In genomic region chr18:22933206-22933957, GRCh38 we compare ENCODE assay signal across 8 cellular contexts. TPM values are rescaled to one million over a fixed set of nuclear protein-coding genes. Genes with fewer than 3 reads are reported as not detected.
A peak's percentile ranks its signal among the peaks of the same experiment; 100 is the strongest.
DNase-seq lines count a peak whose midpoint lies in the region; ATAC-seq and TF ChIP-seq lines count a peak whose summit lies in the region.

TSS of gene RBBP8 (plus strand) at chr18:22933328. CDS start at chr18:22936852, 3,524 bp downstream.

- H3K36me3 ChIP-seq in Panc1 (ENCODE audit: control insufficient read depth, insufficient read depth, low read length) = peaks cover 6% of the 10 kb centered on the region
- no peaks in the 10 kb centered on the region for H3K36me3 ChIP-seq in esophagus (ENCODE audit: control insufficient read depth in 2 of 2, insufficient read depth in 2 of 2, low read length in 1 of 2)
- no peaks in the 10 kb centered on the region for H3K36me3 ChIP-seq in muscle layer of colon (ENCODE audit: insufficient read depth, low read length)

- H3K9me3 ChIP-seq in Panc1 (ENCODE audit: control insufficient read depth, insufficient read depth, low read depth, low read length) (no peaks in the 10 kb centered on the region), esophagus (ENCODE audit: control insufficient read depth in 2 of 2, insufficient read depth in 1 of 2, low read depth in 1 of 2, low read length in 1 of 2) (no peaks in the 10 kb centered on the region), muscle layer of colon (ENCODE audit: low read length) (no peaks in the 10 kb centered on the region)

- TF ChIP-seq CTCF in Panc1 (IDR thresholded peaks at IDR 0.05) = no peak

- in situ Hi-C loops in Panc1 (cut with HindIII; ENCODE audit: low pct_unique_long_range_greater_than_20kb, low sequenced_read_pairs) = no loop called here

- H3K27me3 ChIP-seq in Panc1 (ENCODE audit: control insufficient read depth, insufficient read depth, low read length) (no peaks in the 10 kb centered on the region), esophagus (ENCODE audit: control insufficient read depth in 1 of 2, insufficient read depth in 2 of 2, low read length in 2 of 2) (no peaks in the 10 kb centered on the region), muscle layer of colon (ENCODE audit: control insufficient read depth in 1 of 2, insufficient read depth in 2 of 2, low read length in 2 of 2) (no peaks in the 10 kb centered on the region)

- DNase-seq in DMS153 (lab: John Stamatoyannopoulos, UW) (peak; percentile 77), Panc1 (ENCODE audit: low read depth, low spot score) (peak; percentile 42)
- peak; percentile 72 for DNase-seq in activated T-cell treated with anti-CD3 and anti-CD28 coated beads, Interleukin-2, amount 50 U/mL, for 4 hours
- peak; percentile 67 for DNase-seq in stimulated activated CD8-positive, alpha-beta memory T cell treated with anti-CD3 and anti-CD28 coated beads, Interleukin-7, amount 100 ng/mL, for 24 hours (ENCODE audit: low read depth)

- H3K9ac ChIP-seq in muscle layer of colon (ENCODE audit: low read length) = peak within 1 kb of the TSS; percentile 85

- CTCF ChIA-PET in Panc1 (lab: Charles Lee) = interaction anchor here (0.5 to 1.3 kb wide), 4 partner anchors 10 to 478 kb away, joined by 3 to 7 read pairs (median 4); no protein-coding TSS in a partner anchor

- H3K27ac Mint-ChIP-seq in IgD-negative memory B cell = peak within 1 kb of the TSS; percentile 91 to 98 (median 97)

- no TSS peak for BruUV-seq in Panc1 (replicated peaks; lab: Mats Ljungman, UMichigan)

- peak within 1 kb of the TSS; percentile 95 for H3K27ac ChIP-seq in Panc1 (ENCODE audit: low read length)
- H3K27ac ChIP-seq in esophagus (ENCODE audit: low read depth in 2 of 2, low read length in 1 of 2) = peak within 1 kb of the TSS; percentile 95 to 98
- H3K27ac ChIP-seq in muscle layer of colon (ENCODE audit: low read depth, low read length) = peak within 1 kb of the TSS; percentile 95

- POLR2A ChIA-PET in Panc1 (lab: Charles Lee) = interaction anchor here (0.6 to 0.8 kb wide), 3 partner anchors 20 to 201 kb away, joined by 3 to 18 read pairs (median 5); no protein-coding TSS in a partner anchor

- 0% methylated on average over 80 to 81 of the region's 81 CpGs for WGBS in esophagus, 2 donors

- intact Hi-C loops in Panc1 (cut with micrococcal nuclease; ENCODE audit: unreplicated experiment) = loop anchor here (5.0 to 10.0 kb wide), 3 partner anchors 51 to 201 kb away; partner anchors contain the start of gene CABLES1

- ATAC-seq in GM21529 (IDR thresholded peaks at IDR 0.05; ENCODE audit: unreplicated experiment) (peak; percentile 78), Panc1 (peak; percentile 97)
- ATAC-seq in activated T-cell treated with anti-CD3 and anti-CD28 coated beads, Interleukin-2, amount 50 U/mL, for 4 hours = peak; percentile 86 to 87

- H3K27me3 Mint-ChIP-seq in IgD-negative memory B cell = no peaks in the 10 kb centered on the region
- no peaks in the 10 kb centered on the region for H3K27me3 Mint-ChIP-seq in activated T-cell treated with anti-CD3 and anti-CD28 coated beads, Interleukin-2, amount 50 U/mL, for 4 hours (ENCODE audit: low read depth)

- H3K4me1 ChIP-seq in Panc1 (ENCODE audit: control insufficient read depth, insufficient read depth, low read length) (peaks cover 10% of the 10 kb centered on the region; the same call in 1 of the 2 replicates), esophagus (ENCODE audit: control insufficient read depth in 2 of 2, insufficient read depth in 2 of 2, low read length in 1 of 2) (no peaks in the 10 kb centered on the region), muscle layer of colon (ENCODE audit: insufficient read depth, low read length) (peaks cover 3% of the 10 kb centered on the region)

- peaks cover 9 to 17% (median 12%) of the 10 kb centered on the region in 3 donors for H3K4me1 Mint-ChIP-seq in IgD-negative memory B cell
- H3K4me1 Mint-ChIP-seq in activated T-cell treated with anti-CD3 and anti-CD28 coated beads, Interleukin-2, amount 50 U/mL, for 4 hours (ENCODE audit: low read depth) = peaks cover 10% of the 10 kb centered on the region

- H3K4me3 ChIP-seq in Panc1 (ENCODE audit: low read depth in 2 of 2, low read length in 2 of 2) (peak within 1 kb of the TSS; percentile 88 to 89), esophagus (ENCODE audit: low read depth in 1 of 2, low read length in 2 of 2) (peak within 1 kb of the TSS; percentile 68 to 82), muscle layer of colon (ENCODE audit: low read depth in 1 of 2, low read length in 2 of 2) (peak within 1 kb of the TSS; percentile 70 to 93)

- H3K4me3 Mint-ChIP-seq in IgD-negative memory B cell = peak within 1 kb of the TSS; percentile 95 to 98 (median 96)
- peak within 1 kb of the TSS; percentile 93 for H3K4me3 Mint-ChIP-seq in activated T-cell treated with anti-CD3 and anti-CD28 coated beads, Interleukin-2, amount 50 U/mL, for 4 hours

- H3K36me3 Mint-ChIP-seq in IgD-negative memory B cell = peaks cover 1% of the 10 kb centered on the region
- H3K36me3 Mint-ChIP-seq in activated T-cell treated with anti-CD3 and anti-CD28 coated beads, Interleukin-2, amount 50 U/mL, for 4 hours (ENCODE audit: insufficient read depth) = peaks cover 3% of the 10 kb centered on the region

- H3K9me3 Mint-ChIP-seq in IgD-negative memory B cell = no peaks in the 10 kb centered on the region
- H3K9me3 Mint-ChIP-seq in activated T-cell treated with anti-CD3 and anti-CD28 coated beads, Interleukin-2, amount 50 U/mL, for 4 hours = no peaks in the 10 kb centered on the region

RNA-seq across cellular contexts. Expression of gene RBBP8, which starts in this region (rescaled TPM):
- polyA plus RNA-seq in IgD-negative memory B cell = 10.8 TPM
- 62.8 TPM for total RNA-seq in Panc1 (2021; ENCODE audit: unreplicated experiment)
- 18.6 TPM for polyA plus RNA-seq in Panc1 (2012; ENCODE audit: insufficient read length)
- 10 to 100 TPM; 40.9 to 61.5 (median 46.9) TPM for total RNA-seq in activated T-cell treated with anti-CD3 and anti-CD28 coated beads, Interleukin-2, amount 50 U/mL, for 4 hours
- 10 to 100 TPM; 34.5 to 49.3 TPM for polyA plus RNA-seq in esophagus

Comparison
In these comparisons a context has a peak if more than half of its experiments do, and no peak if none do; other contexts are left out.
1. Peak in every context shown above with its lines: DNase-seq, ATAC-seq, H3K4me3 ChIP-seq and H3K27ac ChIP-seq.